ENCODE assay signal across 1 cellular context in genomic region chr1:179935909-179936496, GRCh38.
TF ChIP-seq lines count a peak whose summit lies in the region.

No MANE protein-coding gene starts in this region.

TF ChIP-seq in K562, 482 proteins besides CTCF, POLR2A, EP300 and RAD21:
- no peak for TF ChIP-seq HDAC1 (IDR thresholded peaks at IDR 0.05)
- TF ChIP-seq ZNF830 (CRISPR knock-in tag; IDR thresholded peaks at IDR 0.05), result no peak
- TF ChIP-seq ZNF121 (CRISPR knock-in tag; conservative IDR thresholded peaks at IDR 0.05), result no peak
- TF ChIP-seq, protein P1, sequence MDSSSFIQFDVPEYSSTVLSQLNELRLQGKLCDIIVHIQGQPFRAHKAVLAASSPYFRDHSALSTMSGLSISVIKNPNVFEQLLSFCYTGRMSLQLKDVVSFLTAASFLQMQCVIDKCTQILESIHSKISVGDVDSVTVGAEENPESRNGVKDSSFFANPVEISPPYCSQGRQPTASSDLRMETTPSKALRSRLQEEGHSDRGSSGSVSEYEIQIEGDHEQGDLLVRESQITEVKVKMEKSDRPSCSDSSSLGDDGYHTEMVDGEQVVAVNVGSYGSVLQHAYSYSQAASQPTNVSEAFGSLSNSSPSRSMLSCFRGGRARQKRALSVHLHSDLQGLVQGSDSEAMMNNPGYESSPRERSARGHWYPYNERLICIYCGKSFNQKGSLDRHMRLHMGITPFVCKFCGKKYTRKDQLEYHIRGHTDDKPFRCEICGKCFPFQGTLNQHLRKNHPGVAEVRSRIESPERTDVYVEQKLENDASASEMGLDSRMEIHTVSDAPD (CRISPR knock-in tag; IDR thresholded peaks at IDR 0.05), result no peak
- TF ChIP-seq CREM (IDR thresholded peaks at IDR 0.05; ENCODE audit: low read depth), result no peak
- TF ChIP-seq, protein P2, sequence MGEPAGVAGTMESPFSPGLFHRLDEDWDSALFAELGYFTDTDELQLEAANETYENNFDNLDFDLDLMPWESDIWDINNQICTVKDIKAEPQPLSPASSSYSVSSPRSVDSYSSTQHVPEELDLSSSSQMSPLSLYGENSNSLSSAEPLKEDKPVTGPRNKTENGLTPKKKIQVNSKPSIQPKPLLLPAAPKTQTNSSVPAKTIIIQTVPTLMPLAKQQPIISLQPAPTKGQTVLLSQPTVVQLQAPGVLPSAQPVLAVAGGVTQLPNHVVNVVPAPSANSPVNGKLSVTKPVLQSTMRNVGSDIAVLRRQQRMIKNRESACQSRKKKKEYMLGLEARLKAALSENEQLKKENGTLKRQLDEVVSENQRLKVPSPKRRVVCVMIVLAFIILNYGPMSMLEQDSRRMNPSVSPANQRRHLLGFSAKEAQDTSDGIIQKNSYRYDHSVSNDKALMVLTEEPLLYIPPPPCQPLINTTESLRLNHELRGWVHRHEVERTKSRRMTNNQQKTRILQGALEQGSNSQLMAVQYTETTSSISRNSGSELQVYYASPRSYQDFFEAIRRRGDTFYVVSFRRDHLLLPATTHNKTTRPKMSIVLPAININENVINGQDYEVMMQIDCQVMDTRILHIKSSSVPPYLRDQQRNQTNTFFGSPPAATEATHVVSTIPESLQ (CRISPR knock-in tag; IDR thresholded peaks at IDR 0.05), result no peak
- TF ChIP-seq HMGXB4 (CRISPR knock-in tag; IDR thresholded peaks at IDR 0.05), result no peak
